27 cellular contexts compared by ENCODE assay signal in the genomic region with DNA sequence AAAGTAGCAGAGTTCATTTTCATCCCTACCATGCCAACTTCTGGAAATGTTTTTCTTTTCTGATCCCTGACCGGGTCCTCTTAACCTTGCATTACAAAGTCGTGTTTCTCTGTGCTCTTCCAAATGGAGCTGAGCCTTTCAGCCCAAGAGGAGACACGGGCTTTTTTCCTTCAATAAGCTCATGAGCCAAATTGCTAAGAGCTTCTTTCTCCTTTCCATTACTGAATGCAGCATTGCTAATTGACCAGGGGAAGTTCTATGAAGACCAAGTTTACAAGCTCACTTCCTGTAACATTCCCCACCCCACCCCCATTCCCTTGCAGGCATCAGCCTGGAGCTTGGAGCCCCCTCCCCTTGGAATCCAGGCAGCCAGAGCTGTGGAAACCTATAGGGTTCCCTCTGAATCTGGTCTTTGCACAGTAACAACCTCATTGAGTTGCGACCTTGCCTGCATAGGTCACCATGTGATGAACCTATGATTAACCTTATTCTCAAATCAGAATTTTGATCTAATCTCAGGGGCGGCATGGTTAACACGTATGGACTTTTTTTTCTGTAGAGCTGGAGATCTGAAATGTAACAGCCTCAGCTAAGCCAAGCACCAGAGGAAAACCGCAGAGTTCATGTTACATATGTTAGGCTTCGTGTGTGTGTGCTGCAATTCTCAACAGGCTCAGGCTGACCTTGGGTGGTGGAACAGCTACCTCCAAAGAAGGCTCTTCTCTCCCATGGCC.
DNase-seq lines count a peak whose midpoint lies in the region; ATAC-seq, FAIRE-seq and TF ChIP-seq lines count a peak whose summit lies in the region.
"Had no signal": no experiment of that assay in that cellular context is flagged by ENCODE, and none has a peak within 500 bp of the region (broad histone marks: within the 10 kb centered on the region; RNA-seq: fewer than 3 reads in every experiment).

No MANE protein-coding gene starts in this region.

- ATAC-seq in effector memory CD8-positive, alpha-beta T cell (replicated peaks) = no peak
- ATAC-seq in GM18505 (IDR thresholded peaks at IDR 0.05; ENCODE audit: unreplicated experiment) = no peak
- ATAC-seq: activated CD4-positive, CD25-positive, alpha-beta regulatory T cell treated with anti-CD3 and anti-CD28 coated beads, Interleukin-2, amount 50 U/mL, for 24 hours; activated CD8-positive, alpha-beta T cell treated with anti-CD3 and anti-CD28 coated beads for 36 hours; HCT116 had no signal

- H3K9me3 Mint-ChIP-seq in astrocyte (ENCODE audit: unreplicated experiment) (peaks cover 7% of the 10 kb centered on the region), neural progenitor cell (no peaks in the 10 kb centered on the region)
- H3K9me3 Mint-ChIP-seq in effector memory CD8-positive, alpha-beta T cell = peaks cover 3 to 5% of the 10 kb centered on the region in 2 donors

- TF ChIP-seq CTCF in astrocyte (IDR thresholded peaks at IDR 0.05; ENCODE audit: insufficient read depth, low read depth, low read length) (no peak), neural progenitor cell (IDR thresholded peaks at IDR 0.05) (no peak)

- H3K79me2 ChIP-seq in astrocyte (ENCODE audit: insufficient read depth, low read length) = no peaks in the 10 kb centered on the region
- H3K79me2 ChIP-seq in neural progenitor cell (ENCODE audit: low read depth) = no peaks in the 10 kb centered on the region

- H3K36me3 Mint-ChIP-seq in astrocyte (ENCODE audit: low read depth, unreplicated experiment) (no peaks in the 10 kb centered on the region), neural progenitor cell (no peaks in the 10 kb centered on the region)
- H3K36me3 Mint-ChIP-seq in effector memory CD8-positive, alpha-beta T cell (ENCODE audit: insufficient read depth) = peaks cover 3% of the 10 kb centered on the region

- no peaks in the 10 kb centered on the region for H4K20me1 ChIP-seq in astrocyte (ENCODE audit: insufficient read depth, low read length)
- no peaks in the 10 kb centered on the region for H4K20me1 ChIP-seq in neural progenitor cell (ENCODE audit: low read depth)
- H4K20me1 ChIP-seq: BLaER1 treated with 17β-estradiol and CSF1 and Interleukin-3, amounts not matched to agents 10 nM and 100 nM had no signal

- H3K9ac ChIP-seq in astrocyte (ENCODE audit: low read length) (no peak overlapping the region), iPS-20b (ENCODE audit: low read depth, low read length) (peak overlapping the region; percentile 25; the same call in 1 of the 2 replicates), neural progenitor cell (no peak overlapping the region)
- H3K9ac ChIP-seq: BLaER1 treated with 17β-estradiol and CSF1 and Interleukin-3, amounts not matched to agents 10 nM and 100 nM had no signal

- H3K27me3 ChIP-seq in H7 (ENCODE audit: control insufficient read depth, insufficient read depth, low read length) = no peaks in the 10 kb centered on the region
- H3K27me3 ChIP-seq in astrocyte (ENCODE audit: insufficient read depth, low read length) = no peaks in the 10 kb centered on the region
- no peaks in the 10 kb centered on the region for H3K27me3 ChIP-seq in iPS-20b (ENCODE audit: insufficient read depth, low read length)
- no peaks in the 10 kb centered on the region for H3K27me3 ChIP-seq in neural progenitor cell
- H3K27me3 ChIP-seq: BLaER1 treated with 17β-estradiol and CSF1 and Interleukin-3, amounts not matched to agents 10 nM and 100 nM; MG63; sigmoid colon had no signal

- no peak overlapping the region for H3K4me2 ChIP-seq in astrocyte (ENCODE audit: low read length)
- peak overlapping the region; percentile 11 for H3K4me2 ChIP-seq in neural progenitor cell
- H3K4me2 ChIP-seq: BLaER1 treated with 17β-estradiol and CSF1 and Interleukin-3, amounts not matched to agents 10 nM and 100 nM had no signal

- H3K27me3 Mint-ChIP-seq in astrocyte (ENCODE audit: low read depth, unreplicated experiment) (no peaks in the 10 kb centered on the region), neural progenitor cell (ENCODE audit: insufficient read depth, low read depth) (peaks cover 2% of the 10 kb centered on the region)
- no peaks in the 10 kb centered on the region for H3K27me3 Mint-ChIP-seq in effector memory CD8-positive, alpha-beta T cell
- H3K27me3 Mint-ChIP-seq: activated CD8-positive, alpha-beta T cell treated with anti-CD3 and anti-CD28 coated beads for 36 hours had no signal

- no peak overlapping the region for H3K27ac ChIP-seq in astrocyte (ENCODE audit: low read depth, low read length)
- H3K27ac ChIP-seq in iPS-20b (ENCODE audit: low read length) = peak overlapping the region; percentile 10
- no peak overlapping the region for H3K27ac ChIP-seq in neural progenitor cell
- H3K27ac ChIP-seq: BLaER1 treated with 17β-estradiol and CSF1 and Interleukin-3, amounts not matched to agents 10 nM and 100 nM; sigmoid colon had no signal

- no peak for TF ChIP-seq POLR2A in GM18505 (IDR thresholded peaks at IDR 0.05; ENCODE audit: borderline replicate concordance, extremely low read depth, insufficient read depth, insufficient read length)

- H3K4me3 Mint-ChIP-seq in astrocyte (ENCODE audit: unreplicated experiment) (no peak overlapping the region), neural progenitor cell (no peak overlapping the region)
- H3K4me3 Mint-ChIP-seq in effector memory CD8-positive, alpha-beta T cell = no peak overlapping the region
- H3K4me3 Mint-ChIP-seq: activated CD8-positive, alpha-beta T cell treated with anti-CD3 and anti-CD28 coated beads for 36 hours had no signal

- H3K9me3 ChIP-seq in astrocyte (ENCODE audit: insufficient read depth, low read depth, low read length) (no peaks in the 10 kb centered on the region), iPS-20b (ENCODE audit: insufficient read depth, low read depth, low read length) (no peaks in the 10 kb centered on the region), neural progenitor cell (ENCODE audit: low read depth) (no peaks in the 10 kb centered on the region)
- H3K9me3 ChIP-seq: Caco-2, MG63 had no signal

- H3K4me1 ChIP-seq in astrocyte (ENCODE audit: insufficient read depth, low read length) (no peaks in the 10 kb centered on the region), iPS-20b (ENCODE audit: insufficient read depth, low read length) (peaks cover 11% of the 10 kb centered on the region), neural progenitor cell (peaks cover 11% of the 10 kb centered on the region)
- H3K4me1 ChIP-seq: BLaER1 treated with 17β-estradiol and CSF1 and Interleukin-3, amounts not matched to agents 10 nM and 100 nM; Caco-2; sigmoid colon had no signal

- H3K4me3 ChIP-seq in H7 (ENCODE audit: insufficient read depth, low read depth, low read length) = no peak overlapping the region
- no peak overlapping the region for H3K4me3 ChIP-seq in astrocyte (ENCODE audit: insufficient read depth, low read depth, low read length)
- no peak overlapping the region for H3K4me3 ChIP-seq in iPS-20b (ENCODE audit: low read length)
- H3K4me3 ChIP-seq in neural progenitor cell = no peak overlapping the region
- H3K4me3 ChIP-seq: BLaER1 treated with 17β-estradiol and CSF1 and Interleukin-3, amounts not matched to agents 10 nM and 100 nM; MG63; sigmoid colon had no signal

- FAIRE-seq in astrocyte (lab: Jason Lieb, UNC) = no peak
- FAIRE-seq: endothelial cell of umbilical vein, kidney had no signal

- H3K27ac Mint-ChIP-seq in astrocyte (ENCODE audit: unreplicated experiment) (peak overlapping the region; percentile 35), neural progenitor cell (no peak overlapping the region)
- no peak overlapping the region for H3K27ac Mint-ChIP-seq in effector memory CD8-positive, alpha-beta T cell
- H3K27ac Mint-ChIP-seq: activated CD8-positive, alpha-beta T cell treated with anti-CD3 and anti-CD28 coated beads for 36 hours had no signal

- DNase-seq in H7 = peak; percentile 46
- no peak for DNase-seq in astrocyte (ENCODE audit: low read depth)
- peak; percentile 45 for DNase-seq in neural progenitor cell (ENCODE audit: low spot score)
- DNase-seq in effector memory CD8-positive, alpha-beta T cell = no peak
- DNase-seq in DMS79 treated with DMSO at 0.1 percent for 48 hours (lab: John Stamatoyannopoulos, UW) = no peak
- DNase-seq in DMS153 treated with DMSO at 0.1 percent for 48 hours (lab: John Stamatoyannopoulos, UW; ENCODE audit: unreplicated experiment) = no peak
- DNase-seq: ACHN; activated CD8-positive, alpha-beta T cell treated with anti-CD3 and anti-CD28 coated beads for 36 hours; activated gamma-delta T cell treated with Interleukin-2 at 50 U/mL for 16 hours; activated T-cell treated with anti-CD3 and anti-CD28 coated beads for 4 hours; amniotic stem cell; Caco-2; head of caudate nucleus; kidney; MG63; NCI-H1436; NCI-H526; posterior cingulate gyrus; sigmoid colon; substantia nigra; SW 1271 had no signal

- H3K36me3 ChIP-seq in H7 (replicated peaks; ENCODE audit: control insufficient read depth, insufficient read depth, low read length) = no peaks in the 10 kb centered on the region
- H3K36me3 ChIP-seq in astrocyte (ENCODE audit: insufficient read depth, low read length) = no peaks in the 10 kb centered on the region
- H3K36me3 ChIP-seq in iPS-20b (ENCODE audit: insufficient read depth, low read depth, low read length) = no peaks in the 10 kb centered on the region
- H3K36me3 ChIP-seq in neural progenitor cell = no peaks in the 10 kb centered on the region
- H3K36me3 ChIP-seq: BLaER1 treated with 17β-estradiol and CSF1 and Interleukin-3, amounts not matched to agents 10 nM and 100 nM; MG63; sigmoid colon had no signal

- H3K4me1 Mint-ChIP-seq in astrocyte (ENCODE audit: low read depth, unreplicated experiment) = peaks cover 10% of the 10 kb centered on the region
- peaks cover 9% of the 10 kb centered on the region for H3K4me1 Mint-ChIP-seq in neural progenitor cell
- no peaks in the 10 kb centered on the region for H3K4me1 Mint-ChIP-seq in effector memory CD8-positive, alpha-beta T cell (ENCODE audit: low read depth in 2 of 2)

- H2AFZ ChIP-seq in astrocyte (ENCODE audit: low read depth, low read length) = no peak overlapping the region
- H2AFZ ChIP-seq in neural progenitor cell (replicated peaks) = peak overlapping the region; percentile 54

- H3F3A ChIP-seq in neural progenitor cell (ENCODE audit: low read depth) = no peaks in the 10 kb centered on the region

Comparison
In these comparisons a context has a peak if more than half of its experiments do, and no peak if none do; other contexts are left out.
1. DNase-seq: peak in H7 (single experiment) and neural progenitor cell (single experiment); none in astrocyte (single experiment), effector memory CD8-positive, alpha-beta T cell (0 of 3), DMS79 treated with DMSO at 0.1 percent for 48 hours (single experiment) and DMS153 treated with DMSO at 0.1 percent for 48 hours (single experiment).